In the genomic region with DNA sequence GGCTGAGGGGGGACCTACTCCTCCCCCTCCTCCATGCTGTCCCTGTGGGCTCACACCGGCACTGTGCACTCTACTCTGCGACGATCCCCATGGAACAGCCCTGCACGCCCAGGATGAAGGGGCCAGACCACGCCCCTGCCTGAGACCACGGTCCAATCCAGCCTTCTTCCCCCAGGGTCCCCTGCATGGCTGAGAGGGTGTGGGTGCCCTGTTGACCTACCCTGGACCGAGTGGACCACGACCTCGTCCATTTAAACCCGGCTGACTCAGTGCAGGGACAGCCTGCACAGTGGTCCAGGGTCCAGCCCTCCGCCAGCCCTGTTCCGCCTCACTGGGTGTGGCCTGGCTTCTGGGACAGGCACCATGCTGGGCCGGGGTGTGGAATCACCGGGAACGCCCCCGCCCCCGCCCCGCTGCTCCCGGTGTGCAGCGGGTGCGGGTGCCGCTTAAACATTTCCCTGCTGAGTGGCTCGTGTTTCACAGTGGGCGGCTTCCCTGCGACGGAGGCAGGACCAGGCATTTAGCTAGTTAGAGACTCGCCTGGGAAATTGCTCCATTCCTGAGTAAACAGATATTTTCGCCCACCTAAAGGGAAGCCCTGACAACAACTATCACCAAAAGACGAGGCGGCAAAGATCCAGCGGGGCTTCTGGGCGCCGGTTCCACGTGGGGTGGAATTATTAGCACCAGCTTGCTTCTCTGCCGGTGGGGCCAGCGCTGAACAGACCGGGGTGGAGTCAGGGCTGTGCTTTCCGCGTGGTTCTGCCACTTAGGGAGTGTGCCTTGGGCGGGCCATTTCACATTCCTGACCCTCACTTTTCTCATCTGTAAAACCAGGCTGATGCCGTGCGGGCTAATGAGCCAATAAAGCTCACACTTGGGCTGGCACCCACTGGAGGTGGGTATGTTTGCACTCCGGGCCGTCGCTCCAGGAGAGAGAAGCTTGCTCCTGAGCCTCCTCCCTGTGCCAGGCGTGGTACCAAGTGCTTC, we compare ENCODE assay signal across 1 cellular context.
A peak's percentile ranks its signal among the peaks of the same experiment; 100 is the strongest.
TF ChIP-seq lines count a peak whose summit lies in the region.

No MANE protein-coding gene starts in this region.

TF ChIP-seq in HepG2, 621 proteins besides CTCF, POLR2A, EP300 and RAD21 (continued from another document and continues in another):
- TF ChIP-seq, protein P1, sequence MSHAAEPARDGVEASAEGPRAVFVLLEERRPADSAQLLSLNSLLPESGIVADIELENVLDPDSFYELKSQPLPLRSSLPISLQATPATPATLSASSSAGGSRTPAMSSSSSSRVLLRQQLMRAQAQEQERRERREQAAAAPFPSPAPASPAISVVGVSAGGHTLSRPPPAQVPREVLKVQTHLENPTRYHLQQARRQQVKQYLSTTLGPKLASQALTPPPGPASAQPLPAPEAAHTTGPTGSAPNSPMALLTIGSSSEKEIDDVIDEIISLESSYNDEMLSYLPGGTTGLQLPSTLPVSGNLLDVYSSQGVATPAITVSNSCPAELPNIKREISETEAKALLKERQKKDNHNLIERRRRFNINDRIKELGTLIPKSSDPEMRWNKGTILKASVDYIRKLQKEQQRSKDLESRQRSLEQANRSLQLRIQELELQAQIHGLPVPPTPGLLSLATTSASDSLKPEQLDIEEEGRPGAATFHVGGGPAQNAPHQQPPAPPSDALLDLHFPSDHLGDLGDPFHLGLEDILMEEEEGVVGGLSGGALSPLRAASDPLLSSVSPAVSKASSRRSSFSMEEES (CRISPR knock-in tag; IDR thresholded peaks at IDR 0.05) = peak; percentile 50; the same call in 1 of the 2 replicates
- TF ChIP-seq SMAD9 (CRISPR knock-in tag; IDR thresholded peaks at IDR 0.05) (no peak), SATB2 (CRISPR knock-in tag; IDR thresholded peaks at IDR 0.05) (no peak), FOXM1 (CRISPR knock-in tag; IDR thresholded peaks at IDR 0.05) (no peak), TBX2 (CRISPR knock-in tag; IDR thresholded peaks at IDR 0.05; ENCODE audit: borderline replicate concordance) (peak; percentile 55; the same call in 1 of the 2 replicates), ETV5 (CRISPR knock-in tag; IDR thresholded peaks at IDR 0.05; ENCODE audit: borderline replicate concordance) (peak; percentile 43; the same call in 1 of the 2 replicates), PITX1 (CRISPR knock-in tag; IDR thresholded peaks at IDR 0.05) (peak; percentile 66; the same call in 1 of the 2 replicates), BORCS8-MEF2B (CRISPR knock-in tag; IDR thresholded peaks at IDR 0.05) (0 out of 2 replicates have a peak, but pooled peaks have one; percentile 68), HIVEP1 (CRISPR knock-in tag; IDR thresholded peaks at IDR 0.05) (peak; percentile 57; the same call in 1 of the 2 replicates), ZNF33A (CRISPR knock-in tag; IDR thresholded peaks at IDR 0.05; ENCODE audit: borderline replicate concordance) (0 out of 2 replicates have a peak, but pooled peaks have one; percentile 29), SKI (IDR thresholded peaks at IDR 0.05; ENCODE audit: partially characterized antibody) (peak; percentile 39), MIER2 (CRISPR knock-in tag; IDR thresholded peaks at IDR 0.05) (peak; percentile 25; the same call in 1 of the 2 replicates), ZNF292 (CRISPR knock-in tag; IDR thresholded peaks at IDR 0.05; ENCODE audit: borderline replicate concordance, low read depth) (peak; percentile 65), DPF2 (CRISPR knock-in tag; IDR thresholded peaks at IDR 0.05; ENCODE audit: borderline replicate concordance, low read depth) (peak; percentile 62; the same call in 1 of the 2 replicates), ZBTB20 (CRISPR knock-in tag; IDR thresholded peaks at IDR 0.05; ENCODE audit: borderline replicate concordance, low read depth) (peak; percentile 72), CCAR2 (optimal IDR thresholded peaks at IDR 0.05; ENCODE audit: low read depth, low read length) (no peak), RXRA (CRISPR knock-in tag; IDR thresholded peaks at IDR 0.05) (peak; percentile 93), ZZZ3 (CRISPR knock-in tag; IDR thresholded peaks at IDR 0.05; ENCODE audit: borderline replicate concordance) (no peak), REL (CRISPR knock-in tag; conservative IDR thresholded peaks at IDR 0.05) (no peak), YEATS4 (CRISPR knock-in tag; IDR thresholded peaks at IDR 0.05; ENCODE audit: borderline replicate concordance) (peak; percentile 35; the same call in 1 of the 2 replicates), PHF8 (CRISPR knock-in tag; IDR thresholded peaks at IDR 0.05) (0 out of 2 replicates have a peak, but pooled peaks have one; percentile 15), KLF11 (CRISPR knock-in tag; IDR thresholded peaks at IDR 0.05) (0 out of 2 replicates have a peak, but pooled peaks have one; percentile 54), PHB2 (IDR thresholded peaks at IDR 0.05; ENCODE audit: partially characterized antibody) (no peak), FOXA1 (IDR thresholded peaks at IDR 0.05) (0 out of 2 replicates have a peak, but pooled peaks have one; percentile 6), FOXA1 (CRISPR knock-in tag; IDR thresholded peaks at IDR 0.05) (peak; percentile 82), KDM2A (CRISPR knock-in tag; IDR thresholded peaks at IDR 0.05; ENCODE audit: borderline replicate concordance, low read depth) (peak; percentile 96), LCORL (IDR thresholded peaks at IDR 0.05) (no peak), LCORL (CRISPR knock-in tag; IDR thresholded peaks at IDR 0.05) (peak; percentile 95), PHF21A (CRISPR knock-in tag; IDR thresholded peaks at IDR 0.05) (peak; percentile 88), ZNF501 (CRISPR knock-in tag; IDR thresholded peaks at IDR 0.05) (peak; percentile 75; the same call in 1 of the 2 replicates), FOSL2 (CRISPR knock-in tag; IDR thresholded peaks at IDR 0.05) (peak; percentile 91), ZNF629 (CRISPR knock-in tag; conservative IDR thresholded peaks at IDR 0.05) (0 out of 2 replicates have a peak, but pooled peaks have one; percentile 31), TAF15 (IDR thresholded peaks at IDR 0.05; ENCODE audit: low read depth, low read length, poor library complexity, severe bottlenecking) (peak; percentile 65), ZNF564 (CRISPR knock-in tag; IDR thresholded peaks at IDR 0.05) (0 out of 2 replicates have a peak, but pooled peaks have one; percentile 15), ZMYM2 (CRISPR knock-in tag; IDR thresholded peaks at IDR 0.05) (peak; percentile 96)
- TF ChIP-seq, protein P2, sequence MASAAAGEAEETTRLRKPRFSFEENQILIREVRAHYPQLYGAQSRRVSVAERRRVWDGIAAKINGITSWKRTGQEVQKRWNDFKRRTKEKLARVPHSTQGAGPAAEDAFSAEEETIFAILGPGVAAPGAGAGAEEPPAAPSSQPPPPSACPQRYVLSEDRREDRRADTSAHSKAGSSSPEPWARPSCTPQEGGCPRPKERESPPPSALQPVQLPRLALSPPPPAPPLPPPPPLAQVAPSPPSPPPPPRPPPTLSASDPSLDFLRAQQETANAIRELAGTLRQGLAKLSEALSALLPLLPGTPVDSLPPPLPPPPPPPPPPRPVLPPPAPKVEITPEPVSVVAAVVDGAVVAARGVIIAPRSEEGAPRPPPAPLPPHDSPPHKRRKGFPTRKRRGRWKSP (CRISPR knock-in tag; IDR thresholded peaks at IDR 0.05) = 0 out of 2 replicates have a peak, but pooled peaks have one; percentile 30
- TF ChIP-seq, protein P3, sequence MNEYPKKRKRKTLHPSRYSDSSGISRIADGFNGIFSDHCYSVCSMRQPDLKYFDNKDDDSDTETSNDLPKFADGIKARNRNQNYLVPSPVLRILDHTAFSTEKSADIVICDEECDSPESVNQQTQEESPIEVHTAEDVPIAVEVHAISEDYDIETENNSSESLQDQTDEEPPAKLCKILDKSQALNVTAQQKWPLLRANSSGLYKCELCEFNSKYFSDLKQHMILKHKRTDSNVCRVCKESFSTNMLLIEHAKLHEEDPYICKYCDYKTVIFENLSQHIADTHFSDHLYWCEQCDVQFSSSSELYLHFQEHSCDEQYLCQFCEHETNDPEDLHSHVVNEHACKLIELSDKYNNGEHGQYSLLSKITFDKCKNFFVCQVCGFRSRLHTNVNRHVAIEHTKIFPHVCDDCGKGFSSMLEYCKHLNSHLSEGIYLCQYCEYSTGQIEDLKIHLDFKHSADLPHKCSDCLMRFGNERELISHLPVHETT (CRISPR knock-in tag; conservative IDR thresholded peaks at IDR 0.05) = 0 out of 2 replicates have a peak, but pooled peaks have one; percentile 35
- TF ChIP-seq, protein P4, sequence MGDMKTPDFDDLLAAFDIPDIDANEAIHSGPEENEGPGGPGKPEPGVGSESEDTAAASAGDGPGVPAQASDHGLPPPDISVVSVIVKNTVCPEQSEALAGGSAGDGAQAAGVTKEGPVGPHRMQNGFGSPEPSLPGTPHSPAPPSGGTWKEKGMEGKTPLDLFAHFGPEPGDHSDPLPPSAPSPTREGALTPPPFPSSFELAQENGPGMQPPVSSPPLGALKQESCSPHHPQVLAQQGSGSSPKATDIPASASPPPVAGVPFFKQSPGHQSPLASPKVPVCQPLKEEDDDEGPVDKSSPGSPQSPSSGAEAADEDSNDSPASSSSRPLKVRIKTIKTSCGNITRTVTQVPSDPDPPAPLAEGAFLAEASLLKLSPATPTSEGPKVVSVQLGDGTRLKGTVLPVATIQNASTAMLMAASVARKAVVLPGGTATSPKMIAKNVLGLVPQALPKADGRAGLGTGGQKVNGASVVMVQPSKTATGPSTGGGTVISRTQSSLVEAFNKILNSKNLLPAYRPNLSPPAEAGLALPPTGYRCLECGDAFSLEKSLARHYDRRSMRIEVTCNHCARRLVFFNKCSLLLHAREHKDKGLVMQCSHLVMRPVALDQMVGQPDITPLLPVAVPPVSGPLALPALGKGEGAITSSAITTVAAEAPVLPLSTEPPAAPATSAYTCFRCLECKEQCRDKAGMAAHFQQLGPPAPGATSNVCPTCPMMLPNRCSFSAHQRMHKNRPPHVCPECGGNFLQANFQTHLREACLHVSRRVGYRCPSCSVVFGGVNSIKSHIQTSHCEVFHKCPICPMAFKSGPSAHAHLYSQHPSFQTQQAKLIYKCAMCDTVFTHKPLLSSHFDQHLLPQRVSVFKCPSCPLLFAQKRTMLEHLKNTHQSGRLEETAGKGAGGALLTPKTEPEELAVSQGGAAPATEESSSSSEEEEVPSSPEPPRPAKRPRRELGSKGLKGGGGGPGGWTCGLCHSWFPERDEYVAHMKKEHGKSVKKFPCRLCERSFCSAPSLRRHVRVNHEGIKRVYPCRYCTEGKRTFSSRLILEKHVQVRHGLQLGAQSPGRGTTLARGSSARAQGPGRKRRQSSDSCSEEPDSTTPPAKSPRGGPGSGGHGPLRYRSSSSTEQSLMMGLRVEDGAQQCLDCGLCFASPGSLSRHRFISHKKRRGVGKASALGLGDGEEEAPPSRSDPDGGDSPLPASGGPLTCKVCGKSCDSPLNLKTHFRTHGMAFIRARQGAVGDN (CRISPR knock-in tag; IDR thresholded peaks at IDR 0.05) = peak; percentile 89
- TF ChIP-seq, protein P5, sequence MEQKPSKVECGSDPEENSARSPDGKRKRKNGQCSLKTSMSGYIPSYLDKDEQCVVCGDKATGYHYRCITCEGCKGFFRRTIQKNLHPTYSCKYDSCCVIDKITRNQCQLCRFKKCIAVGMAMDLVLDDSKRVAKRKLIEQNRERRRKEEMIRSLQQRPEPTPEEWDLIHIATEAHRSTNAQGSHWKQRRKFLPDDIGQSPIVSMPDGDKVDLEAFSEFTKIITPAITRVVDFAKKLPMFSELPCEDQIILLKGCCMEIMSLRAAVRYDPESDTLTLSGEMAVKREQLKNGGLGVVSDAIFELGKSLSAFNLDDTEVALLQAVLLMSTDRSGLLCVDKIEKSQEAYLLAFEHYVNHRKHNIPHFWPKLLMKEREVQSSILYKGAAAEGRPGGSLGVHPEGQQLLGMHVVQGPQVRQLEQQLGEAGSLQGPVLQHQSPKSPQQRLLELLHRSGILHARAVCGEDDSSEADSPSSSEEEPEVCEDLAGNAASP (CRISPR knock-in tag; IDR thresholded peaks at IDR 0.05; ENCODE audit: borderline replicate concordance) = peak; percentile 72; the same call in 1 of the 2 replicates
- TF ChIP-seq, protein P6, sequence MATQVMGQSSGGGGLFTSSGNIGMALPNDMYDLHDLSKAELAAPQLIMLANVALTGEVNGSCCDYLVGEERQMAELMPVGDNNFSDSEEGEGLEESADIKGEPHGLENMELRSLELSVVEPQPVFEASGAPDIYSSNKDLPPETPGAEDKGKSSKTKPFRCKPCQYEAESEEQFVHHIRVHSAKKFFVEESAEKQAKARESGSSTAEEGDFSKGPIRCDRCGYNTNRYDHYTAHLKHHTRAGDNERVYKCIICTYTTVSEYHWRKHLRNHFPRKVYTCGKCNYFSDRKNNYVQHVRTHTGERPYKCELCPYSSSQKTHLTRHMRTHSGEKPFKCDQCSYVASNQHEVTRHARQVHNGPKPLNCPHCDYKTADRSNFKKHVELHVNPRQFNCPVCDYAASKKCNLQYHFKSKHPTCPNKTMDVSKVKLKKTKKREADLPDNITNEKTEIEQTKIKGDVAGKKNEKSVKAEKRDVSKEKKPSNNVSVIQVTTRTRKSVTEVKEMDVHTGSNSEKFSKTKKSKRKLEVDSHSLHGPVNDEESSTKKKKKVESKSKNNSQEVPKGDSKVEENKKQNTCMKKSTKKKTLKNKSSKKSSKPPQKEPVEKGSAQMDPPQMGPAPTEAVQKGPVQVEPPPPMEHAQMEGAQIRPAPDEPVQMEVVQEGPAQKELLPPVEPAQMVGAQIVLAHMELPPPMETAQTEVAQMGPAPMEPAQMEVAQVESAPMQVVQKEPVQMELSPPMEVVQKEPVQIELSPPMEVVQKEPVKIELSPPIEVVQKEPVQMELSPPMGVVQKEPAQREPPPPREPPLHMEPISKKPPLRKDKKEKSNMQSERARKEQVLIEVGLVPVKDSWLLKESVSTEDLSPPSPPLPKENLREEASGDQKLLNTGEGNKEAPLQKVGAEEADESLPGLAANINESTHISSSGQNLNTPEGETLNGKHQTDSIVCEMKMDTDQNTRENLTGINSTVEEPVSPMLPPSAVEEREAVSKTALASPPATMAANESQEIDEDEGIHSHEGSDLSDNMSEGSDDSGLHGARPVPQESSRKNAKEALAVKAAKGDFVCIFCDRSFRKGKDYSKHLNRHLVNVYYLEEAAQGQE (IDR thresholded peaks at IDR 0.05; ENCODE audit: borderline replicate concordance in 1 of 2, low read depth in 1 of 2, low read length in 2 of 2) = no peak
- TF ChIP-seq, protein P7, sequence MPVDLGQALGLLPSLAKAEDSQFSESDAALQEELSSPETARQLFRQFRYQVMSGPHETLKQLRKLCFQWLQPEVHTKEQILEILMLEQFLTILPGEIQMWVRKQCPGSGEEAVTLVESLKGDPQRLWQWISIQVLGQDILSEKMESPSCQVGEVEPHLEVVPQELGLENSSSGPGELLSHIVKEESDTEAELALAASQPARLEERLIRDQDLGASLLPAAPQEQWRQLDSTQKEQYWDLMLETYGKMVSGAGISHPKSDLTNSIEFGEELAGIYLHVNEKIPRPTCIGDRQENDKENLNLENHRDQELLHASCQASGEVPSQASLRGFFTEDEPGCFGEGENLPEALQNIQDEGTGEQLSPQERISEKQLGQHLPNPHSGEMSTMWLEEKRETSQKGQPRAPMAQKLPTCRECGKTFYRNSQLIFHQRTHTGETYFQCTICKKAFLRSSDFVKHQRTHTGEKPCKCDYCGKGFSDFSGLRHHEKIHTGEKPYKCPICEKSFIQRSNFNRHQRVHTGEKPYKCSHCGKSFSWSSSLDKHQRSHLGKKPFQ (CRISPR knock-in tag; IDR thresholded peaks at IDR 0.05; ENCODE audit: insufficient replicate concordance) = peak; percentile 84
